ENCODE assay signal across 18 cellular contexts in genomic region chr11:65703846-65704245, GRCh38.
"Had no signal": no experiment of that assay in that cellular context is flagged by ENCODE, and none has a peak within 500 bp of the region (broad histone marks: within the 10 kb centered on the region; RNA-seq: fewer than 3 reads in every experiment).

No MANE protein-coding gene starts in this region.

- H3K9me3 ChIP-seq: colonic mucosa, esophagus muscularis mucosa, gastroesophageal sphincter, heart right ventricle, left lung, lower lobe of right lung, mucosa of descending colon had no signal

- H3K27ac ChIP-seq: colonic mucosa, esophagus muscularis mucosa, foreskin keratinocyte, gastroesophageal sphincter, heart right ventricle, left lung, lower lobe of right lung had no signal

- H3K4me1 Mint-ChIP-seq: mesothelial cell of epicardium had no signal

- ATAC-seq: foreskin keratinocyte, gastroesophageal sphincter, heart right ventricle, left cardiac atrium, left lung, left ventricle myocardium superior, lower lobe of right lung, mucosa of descending colon had no signal

- H3K27ac Mint-ChIP-seq: mesothelial cell of epicardium had no signal

- H3K36me3 ChIP-seq: colonic mucosa, esophagus muscularis mucosa, gastroesophageal sphincter, heart right ventricle, left lung, lower lobe of right lung had no signal

- H3K4me3 ChIP-seq: colonic mucosa, dorsolateral prefrontal cortex, esophagus muscularis mucosa, gastroesophageal sphincter, heart right ventricle, left lung, lower lobe of right lung, mucosa of descending colon had no signal

- H3K4me1 ChIP-seq: colonic mucosa, foreskin keratinocyte had no signal

- DNase-seq: colonic mucosa; dermis blood vessel endothelial cell; dorsolateral prefrontal cortex; effector CD4-positive, alpha-beta T cell; effector memory CD4-positive, alpha-beta T cell; foreskin keratinocyte; glutamatergic neuron; heart right ventricle; hippocampal formation; left cardiac atrium; left lung; left ventricle myocardium superior; lower lobe of right lung; mesenchymal stem cell; mucosa of descending colon had no signal

- H3K27me3 ChIP-seq: colonic mucosa, dorsolateral prefrontal cortex, heart right ventricle had no signal

- H3K4me3 Mint-ChIP-seq: mesothelial cell of epicardium had no signal

- H3K36me3 Mint-ChIP-seq: mesothelial cell of epicardium had no signal
